1 cellular context compared by ENCODE assay signal in genomic region chr17:33642002-33642401, GRCh38.
TF ChIP-seq lines count a peak whose summit lies in the region.

No MANE protein-coding gene starts in this region.

TF ChIP-seq in K562, 482 proteins besides CTCF, POLR2A, EP300 and RAD21 (continued from another document):
- TF ChIP-seq PRDM10 (IDR thresholded peaks at IDR 0.05; ENCODE audit: partially characterized antibody): peak; percentile 32
- TF ChIP-seq, protein P1, sequence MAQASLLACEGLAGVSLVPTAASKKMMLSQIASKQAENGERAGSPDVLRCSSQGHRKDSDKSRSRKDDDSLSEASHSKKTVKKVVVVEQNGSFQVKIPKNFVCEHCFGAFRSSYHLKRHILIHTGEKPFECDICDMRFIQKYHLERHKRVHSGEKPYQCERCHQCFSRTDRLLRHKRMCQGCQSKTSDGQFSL (CRISPR knock-in tag; IDR thresholded peaks at IDR 0.05): peak; percentile 80
- TF ChIP-seq, protein P1 (tag; IDR thresholded peaks at IDR 0.05): peak in 1 of 2 experiments; percentile 86; a peak in 2 of 4 replicates
- no peak for TF ChIP-seq ELK1 (CRISPR knock-in tag; IDR thresholded peaks at IDR 0.05)
- TF ChIP-seq, protein P2, sequence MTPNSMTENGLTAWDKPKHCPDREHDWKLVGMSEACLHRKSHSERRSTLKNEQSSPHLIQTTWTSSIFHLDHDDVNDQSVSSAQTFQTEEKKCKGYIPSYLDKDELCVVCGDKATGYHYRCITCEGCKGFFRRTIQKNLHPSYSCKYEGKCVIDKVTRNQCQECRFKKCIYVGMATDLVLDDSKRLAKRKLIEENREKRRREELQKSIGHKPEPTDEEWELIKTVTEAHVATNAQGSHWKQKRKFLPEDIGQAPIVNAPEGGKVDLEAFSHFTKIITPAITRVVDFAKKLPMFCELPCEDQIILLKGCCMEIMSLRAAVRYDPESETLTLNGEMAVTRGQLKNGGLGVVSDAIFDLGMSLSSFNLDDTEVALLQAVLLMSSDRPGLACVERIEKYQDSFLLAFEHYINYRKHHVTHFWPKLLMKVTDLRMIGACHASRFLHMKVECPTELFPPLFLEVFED (CRISPR knock-in tag; conservative IDR thresholded peaks at IDR 0.05): no peak
